Comparison of ENCODE assay signal across 2 cellular contexts in genomic region chr1:85451236-85451830, GRCh38.
TF ChIP-seq lines count a peak whose summit lies in the region.

No MANE protein-coding gene starts in this region.

TF ChIP-seq in GM23338, 12 proteins besides CTCF, POLR2A, EP300 and RAD21:
- TF ChIP-seq JUNB (IDR thresholded peaks at IDR 0.05; ENCODE audit: unreplicated experiment) (no peak), NANOG (IDR thresholded peaks at IDR 0.05; ENCODE audit: borderline replicate concordance) (no peak), POLR2AphosphoS5 (IDR thresholded peaks at IDR 0.05; ENCODE audit: low read depth) (no peak), ZNF331 (CRISPR knock-in tag; IDR thresholded peaks at IDR 0.05; ENCODE audit: low read depth) (no peak), EZH2 (IDR thresholded peaks at IDR 0.05; ENCODE audit: low read depth, unreplicated experiment) (no peak), STAT1 (IDR thresholded peaks at IDR 0.05; ENCODE audit: unreplicated experiment) (no peak), REST (IDR thresholded peaks at IDR 0.05; ENCODE audit: unreplicated experiment) (no peak)
- TF ChIP-seq, protein P1, sequence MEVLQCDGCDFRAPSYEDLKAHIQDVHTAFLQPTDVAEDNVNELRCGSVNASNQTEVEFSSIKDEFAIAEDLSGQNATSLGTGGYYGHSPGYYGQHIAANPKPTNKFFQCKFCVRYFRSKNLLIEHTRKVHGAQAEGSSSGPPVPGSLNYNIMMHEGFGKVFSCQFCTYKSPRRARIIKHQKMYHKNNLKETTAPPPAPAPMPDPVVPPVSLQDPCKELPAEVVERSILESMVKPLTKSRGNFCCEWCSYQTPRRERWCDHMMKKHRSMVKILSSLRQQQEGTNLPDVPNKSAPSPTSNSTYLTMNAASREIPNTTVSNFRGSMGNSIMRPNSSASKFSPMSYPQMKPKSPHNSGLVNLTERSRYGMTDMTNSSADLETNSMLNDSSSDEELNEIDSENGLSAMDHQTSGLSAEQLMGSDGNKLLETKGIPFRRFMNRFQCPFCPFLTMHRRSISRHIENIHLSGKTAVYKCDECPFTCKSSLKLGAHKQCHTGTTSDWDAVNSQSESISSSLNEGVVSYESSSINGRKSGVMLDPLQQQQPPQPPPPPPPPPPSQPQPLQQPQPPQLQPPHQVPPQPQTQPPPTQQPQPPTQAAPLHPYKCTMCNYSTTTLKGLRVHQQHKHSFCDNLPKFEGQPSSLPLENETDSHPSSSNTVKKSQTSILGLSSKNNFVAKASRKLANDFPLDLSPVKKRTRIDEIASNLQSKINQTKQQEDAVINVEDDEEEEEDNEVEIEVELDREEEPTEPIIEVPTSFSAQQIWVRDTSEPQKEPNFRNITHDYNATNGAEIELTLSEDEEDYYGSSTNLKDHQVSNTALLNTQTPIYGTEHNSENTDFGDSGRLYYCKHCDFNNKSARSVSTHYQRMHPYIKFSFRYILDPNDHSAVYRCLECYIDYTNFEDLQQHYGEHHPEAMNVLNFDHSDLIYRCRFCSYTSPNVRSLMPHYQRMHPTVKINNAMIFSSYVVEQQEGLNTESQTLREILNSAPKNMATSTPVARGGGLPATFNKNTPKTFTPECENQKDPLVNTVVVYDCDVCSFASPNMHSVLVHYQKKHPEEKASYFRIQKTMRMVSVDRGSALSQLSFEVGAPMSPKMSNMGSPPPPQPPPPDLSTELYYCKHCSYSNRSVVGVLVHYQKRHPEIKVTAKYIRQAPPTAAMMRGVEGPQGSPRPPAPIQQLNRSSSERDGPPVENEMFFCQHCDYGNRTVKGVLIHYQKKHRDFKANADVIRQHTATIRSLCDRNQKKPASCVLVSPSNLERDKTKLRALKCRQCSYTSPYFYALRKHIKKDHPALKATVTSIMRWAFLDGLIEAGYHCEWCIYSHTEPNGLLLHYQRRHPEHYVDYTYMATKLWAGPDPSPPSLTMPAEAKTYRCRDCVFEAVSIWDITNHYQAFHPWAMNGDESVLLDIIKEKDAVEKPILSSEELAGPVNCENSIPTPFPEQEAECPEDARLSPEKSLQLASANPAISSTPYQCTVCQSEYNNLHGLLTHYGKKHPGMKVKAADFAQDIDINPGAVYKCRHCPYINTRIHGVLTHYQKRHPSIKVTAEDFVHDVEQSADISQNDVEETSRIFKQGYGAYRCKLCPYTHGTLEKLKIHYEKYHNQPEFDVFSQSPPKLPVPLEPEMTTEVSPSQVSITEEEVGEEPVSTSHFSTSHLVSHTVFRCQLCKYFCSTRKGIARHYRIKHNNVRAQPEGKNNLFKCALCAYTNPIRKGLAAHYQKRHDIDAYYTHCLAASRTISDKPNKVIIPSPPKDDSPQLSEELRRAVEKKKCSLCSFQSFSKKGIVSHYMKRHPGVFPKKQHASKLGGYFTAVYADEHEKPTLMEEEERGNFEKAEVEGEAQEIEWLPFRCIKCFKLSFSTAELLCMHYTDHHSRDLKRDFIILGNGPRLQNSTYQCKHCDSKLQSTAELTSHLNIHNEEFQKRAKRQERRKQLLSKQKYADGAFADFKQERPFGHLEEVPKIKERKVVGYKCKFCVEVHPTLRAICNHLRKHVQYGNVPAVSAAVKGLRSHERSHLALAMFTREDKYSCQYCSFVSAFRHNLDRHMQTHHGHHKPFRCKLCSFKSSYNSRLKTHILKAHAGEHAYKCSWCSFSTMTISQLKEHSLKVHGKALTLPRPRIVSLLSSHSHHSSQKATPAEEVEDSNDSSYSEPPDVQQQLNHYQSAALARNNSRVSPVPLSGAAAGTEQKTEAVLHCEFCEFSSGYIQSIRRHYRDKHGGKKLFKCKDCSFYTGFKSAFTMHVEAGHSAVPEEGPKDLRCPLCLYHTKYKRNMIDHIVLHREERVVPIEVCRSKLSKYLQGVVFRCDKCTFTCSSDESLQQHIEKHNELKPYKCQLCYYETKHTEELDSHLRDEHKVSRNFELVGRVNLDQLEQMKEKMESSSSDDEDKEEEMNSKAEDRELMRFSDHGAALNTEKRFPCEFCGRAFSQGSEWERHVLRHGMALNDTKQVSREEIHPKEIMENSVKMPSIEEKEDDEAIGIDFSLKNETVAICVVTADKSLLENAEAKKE (CRISPR knock-in tag; IDR thresholded peaks at IDR 0.05) = no peak
- TF ChIP-seq, protein P2, sequence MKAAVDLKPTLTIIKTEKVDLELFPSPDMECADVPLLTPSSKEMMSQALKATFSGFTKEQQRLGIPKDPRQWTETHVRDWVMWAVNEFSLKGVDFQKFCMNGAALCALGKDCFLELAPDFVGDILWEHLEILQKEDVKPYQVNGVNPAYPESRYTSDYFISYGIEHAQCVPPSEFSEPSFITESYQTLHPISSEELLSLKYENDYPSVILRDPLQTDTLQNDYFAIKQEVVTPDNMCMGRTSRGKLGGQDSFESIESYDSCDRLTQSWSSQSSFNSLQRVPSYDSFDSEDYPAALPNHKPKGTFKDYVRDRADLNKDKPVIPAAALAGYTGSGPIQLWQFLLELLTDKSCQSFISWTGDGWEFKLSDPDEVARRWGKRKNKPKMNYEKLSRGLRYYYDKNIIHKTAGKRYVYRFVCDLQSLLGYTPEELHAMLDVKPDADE (IDR thresholded peaks at IDR 0.05) = no peak
TF ChIP-seq in GM23338: peak in this region for 0.

TF ChIP-seq in Ishikawa, 13 proteins besides CTCF, POLR2A, EP300 and RAD21:
- no peak for TF ChIP-seq EGR1 (IDR thresholded peaks at IDR 0.05)
- TF ChIP-seq TCF12 (IDR thresholded peaks at IDR 0.05; ENCODE audit: low read depth) = no peak
- TF ChIP-seq TEAD4 (IDR thresholded peaks at IDR 0.05) = peak; percentile 40
TF ChIP-seq in Ishikawa: peak in this region for 1.
